ENCODE assay signal across 8 cellular contexts in genomic region chrX:41332408-41332987, GRCh38. TPM values are rescaled to one million over a fixed set of nuclear protein-coding genes. Genes with fewer than 3 reads are reported as not detected.
DNase-seq lines count a peak whose midpoint lies in the region; ATAC-seq, FAIRE-seq and TF ChIP-seq lines count a peak whose summit lies in the region.

No MANE protein-coding gene starts in this region.

- no peak for TF ChIP-seq CTCF in dorsolateral prefrontal cortex (IDR thresholded peaks at IDR 0.05 in 54 of 56, conservative IDR thresholded peaks at IDR 0.05 in 2 of 56; ENCODE audit: low read depth in 1 of 56, partially characterized antibody in 56 of 56)
- TF ChIP-seq CTCF in mesothelial cell of epicardium (IDR thresholded peaks at IDR 0.05; ENCODE audit: unreplicated experiment) = no peak

- intact Hi-C loops in dorsolateral prefrontal cortex (cut with DNase I) = loop anchor here (5.0 to 10.0 kb wide), 4 partner anchors 55 to 245 kb away; partner anchors contain the start of genes NYX (in 1 of the 2) and USP9X (in 1 of the 2)

- peaks cover 15% of the 10 kb centered on the region for H3K4me1 Mint-ChIP-seq in mesothelial cell of epicardium

- peak overlapping the region; percentile 90 for H3K4me3 Mint-ChIP-seq in mesothelial cell of epicardium

- peak overlapping the region; percentile 51 to 100 (median 97) for H3K4me3 ChIP-seq in dorsolateral prefrontal cortex

- H3K27ac ChIP-seq in dorsolateral prefrontal cortex = peak overlapping the region; percentile 98 to 100 (median 100)

- FAIRE-seq in urothelium cell line (lab: Jason Lieb, UNC) = no peak

- H3K9me3 Mint-ChIP-seq in mesothelial cell of epicardium = peaks cover 3% of the 10 kb centered on the region

- H3K36me3 Mint-ChIP-seq in mesothelial cell of epicardium = no peaks in the 10 kb centered on the region

- H3K27me3 ChIP-seq in dorsolateral prefrontal cortex = no peaks in the 10 kb centered on the region

- ATAC-seq in HG02852 (IDR thresholded peaks at IDR 0.05; ENCODE audit: unreplicated experiment) = peak; percentile 9

- H3K27me3 Mint-ChIP-seq in mesothelial cell of epicardium (ENCODE audit: low read depth) = no peaks in the 10 kb centered on the region

- peak; percentile 30 for DNase-seq in stimulated activated CD4-positive, alpha-beta T cell treated with anti-CD3 and anti-CD28 coated beads, Interleukin-1b, Interleukin-23, amount 100 ng/mL, for 48 hours
- DNase-seq in stimulated activated CD4-positive, alpha-beta T cell treated with anti-CD3 and anti-CD28 coated beads, Interleukin-2, amount 100 ng/mL, for 48 hours = no peak
- peak; percentile 40 for DNase-seq in RPMI8226
- DNase-seq in dorsolateral prefrontal cortex = peak in 3 of 10 donors; percentile 19 to 47 (median 34)
- DNase-seq in mesothelial cell of epicardium (ENCODE audit: low spot score in 2 of 2, unreplicated experiment in 2 of 2) = no peak
- peak; percentile 13 for DNase-seq in urothelium cell line (ENCODE audit: low spot score)
- DNase-seq in AG08395 (ENCODE audit: low spot score) = no peak

- H3K27ac Mint-ChIP-seq in mesothelial cell of epicardium = peak overlapping the region; percentile 95

RNA-seq across cellular contexts. Expression of gene DDX3X, which starts 1.5 kb away (rescaled TPM):
- total RNA-seq in dorsolateral prefrontal cortex = 100 to 1,000 TPM; 125 to 336 (median 218) TPM
- 301 to 305 TPM (median 303 TPM) in 3 replicates for total RNA-seq in mesothelial cell of epicardium

Comparison
In these comparisons a context has a peak if more than half of its experiments do, and no peak if none do; other contexts are left out.
1. DNase-seq: peak in stimulated activated CD4-positive, alpha-beta T cell treated with anti-CD3 and anti-CD28 coated beads, Interleukin-1b, Interleukin-23, amount 100 ng/mL, for 48 hours (single experiment), RPMI8226 (single experiment) and urothelium cell line (single experiment); none in stimulated activated CD4-positive, alpha-beta T cell treated with anti-CD3 and anti-CD28 coated beads, Interleukin-2, amount 100 ng/mL, for 48 hours (0 of 2), mesothelial cell of epicardium (0 of 2) and AG08395 (single experiment).